In the genomic region with DNA sequence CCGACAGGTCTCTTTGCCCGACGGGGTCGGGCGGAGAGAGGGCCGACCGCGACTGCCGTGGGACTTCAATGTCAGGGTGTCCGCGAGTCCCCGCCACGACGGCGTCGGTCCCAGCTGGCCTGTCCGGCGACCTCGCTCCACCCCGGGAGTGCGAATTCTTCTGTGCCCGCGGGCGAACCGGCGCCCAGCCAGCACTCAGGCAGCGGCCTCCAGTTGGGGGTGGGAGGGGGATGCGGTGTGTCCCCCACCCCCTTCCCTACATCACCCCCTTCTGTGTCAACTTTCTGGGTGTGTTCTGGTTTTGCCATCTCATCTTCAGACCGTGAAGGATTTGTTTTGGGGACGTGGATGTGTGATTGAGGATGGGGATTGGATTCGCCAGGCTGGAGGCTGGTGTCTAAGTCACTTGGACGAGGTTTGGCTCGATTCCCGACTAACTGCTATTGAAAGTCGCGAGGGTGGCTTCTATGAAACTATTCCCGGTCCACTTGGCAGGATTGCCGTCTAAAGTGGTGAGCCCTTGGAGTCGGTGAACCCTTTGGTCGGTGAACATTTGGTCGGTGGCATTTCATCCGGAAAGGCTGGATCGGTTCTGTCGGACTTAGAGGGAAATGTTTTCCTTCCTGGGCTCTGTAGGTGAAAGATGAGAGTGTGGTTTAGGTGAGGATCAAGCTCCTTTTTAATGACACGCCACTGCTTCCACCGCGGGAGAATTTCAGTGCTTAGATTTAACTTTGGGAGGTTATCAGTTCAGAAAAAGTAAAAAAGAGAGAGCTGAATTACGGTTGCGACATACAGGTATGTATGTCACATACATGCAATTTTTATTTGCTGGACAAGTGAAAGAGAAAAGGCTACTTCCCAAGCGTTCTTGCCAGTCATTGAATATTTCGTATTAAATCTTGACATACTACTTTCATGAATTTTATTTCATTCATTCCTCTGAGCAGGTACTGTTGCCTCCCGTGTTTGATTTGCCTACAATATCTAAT, we compare ENCODE assay signal across 1 cellular context.
TF ChIP-seq lines count a peak whose summit lies in the region.

No MANE protein-coding gene starts in this region.

TF ChIP-seq in GM23338, 12 proteins besides CTCF, POLR2A, EP300 and RAD21 (continued from another document):
- TF ChIP-seq, protein P1, sequence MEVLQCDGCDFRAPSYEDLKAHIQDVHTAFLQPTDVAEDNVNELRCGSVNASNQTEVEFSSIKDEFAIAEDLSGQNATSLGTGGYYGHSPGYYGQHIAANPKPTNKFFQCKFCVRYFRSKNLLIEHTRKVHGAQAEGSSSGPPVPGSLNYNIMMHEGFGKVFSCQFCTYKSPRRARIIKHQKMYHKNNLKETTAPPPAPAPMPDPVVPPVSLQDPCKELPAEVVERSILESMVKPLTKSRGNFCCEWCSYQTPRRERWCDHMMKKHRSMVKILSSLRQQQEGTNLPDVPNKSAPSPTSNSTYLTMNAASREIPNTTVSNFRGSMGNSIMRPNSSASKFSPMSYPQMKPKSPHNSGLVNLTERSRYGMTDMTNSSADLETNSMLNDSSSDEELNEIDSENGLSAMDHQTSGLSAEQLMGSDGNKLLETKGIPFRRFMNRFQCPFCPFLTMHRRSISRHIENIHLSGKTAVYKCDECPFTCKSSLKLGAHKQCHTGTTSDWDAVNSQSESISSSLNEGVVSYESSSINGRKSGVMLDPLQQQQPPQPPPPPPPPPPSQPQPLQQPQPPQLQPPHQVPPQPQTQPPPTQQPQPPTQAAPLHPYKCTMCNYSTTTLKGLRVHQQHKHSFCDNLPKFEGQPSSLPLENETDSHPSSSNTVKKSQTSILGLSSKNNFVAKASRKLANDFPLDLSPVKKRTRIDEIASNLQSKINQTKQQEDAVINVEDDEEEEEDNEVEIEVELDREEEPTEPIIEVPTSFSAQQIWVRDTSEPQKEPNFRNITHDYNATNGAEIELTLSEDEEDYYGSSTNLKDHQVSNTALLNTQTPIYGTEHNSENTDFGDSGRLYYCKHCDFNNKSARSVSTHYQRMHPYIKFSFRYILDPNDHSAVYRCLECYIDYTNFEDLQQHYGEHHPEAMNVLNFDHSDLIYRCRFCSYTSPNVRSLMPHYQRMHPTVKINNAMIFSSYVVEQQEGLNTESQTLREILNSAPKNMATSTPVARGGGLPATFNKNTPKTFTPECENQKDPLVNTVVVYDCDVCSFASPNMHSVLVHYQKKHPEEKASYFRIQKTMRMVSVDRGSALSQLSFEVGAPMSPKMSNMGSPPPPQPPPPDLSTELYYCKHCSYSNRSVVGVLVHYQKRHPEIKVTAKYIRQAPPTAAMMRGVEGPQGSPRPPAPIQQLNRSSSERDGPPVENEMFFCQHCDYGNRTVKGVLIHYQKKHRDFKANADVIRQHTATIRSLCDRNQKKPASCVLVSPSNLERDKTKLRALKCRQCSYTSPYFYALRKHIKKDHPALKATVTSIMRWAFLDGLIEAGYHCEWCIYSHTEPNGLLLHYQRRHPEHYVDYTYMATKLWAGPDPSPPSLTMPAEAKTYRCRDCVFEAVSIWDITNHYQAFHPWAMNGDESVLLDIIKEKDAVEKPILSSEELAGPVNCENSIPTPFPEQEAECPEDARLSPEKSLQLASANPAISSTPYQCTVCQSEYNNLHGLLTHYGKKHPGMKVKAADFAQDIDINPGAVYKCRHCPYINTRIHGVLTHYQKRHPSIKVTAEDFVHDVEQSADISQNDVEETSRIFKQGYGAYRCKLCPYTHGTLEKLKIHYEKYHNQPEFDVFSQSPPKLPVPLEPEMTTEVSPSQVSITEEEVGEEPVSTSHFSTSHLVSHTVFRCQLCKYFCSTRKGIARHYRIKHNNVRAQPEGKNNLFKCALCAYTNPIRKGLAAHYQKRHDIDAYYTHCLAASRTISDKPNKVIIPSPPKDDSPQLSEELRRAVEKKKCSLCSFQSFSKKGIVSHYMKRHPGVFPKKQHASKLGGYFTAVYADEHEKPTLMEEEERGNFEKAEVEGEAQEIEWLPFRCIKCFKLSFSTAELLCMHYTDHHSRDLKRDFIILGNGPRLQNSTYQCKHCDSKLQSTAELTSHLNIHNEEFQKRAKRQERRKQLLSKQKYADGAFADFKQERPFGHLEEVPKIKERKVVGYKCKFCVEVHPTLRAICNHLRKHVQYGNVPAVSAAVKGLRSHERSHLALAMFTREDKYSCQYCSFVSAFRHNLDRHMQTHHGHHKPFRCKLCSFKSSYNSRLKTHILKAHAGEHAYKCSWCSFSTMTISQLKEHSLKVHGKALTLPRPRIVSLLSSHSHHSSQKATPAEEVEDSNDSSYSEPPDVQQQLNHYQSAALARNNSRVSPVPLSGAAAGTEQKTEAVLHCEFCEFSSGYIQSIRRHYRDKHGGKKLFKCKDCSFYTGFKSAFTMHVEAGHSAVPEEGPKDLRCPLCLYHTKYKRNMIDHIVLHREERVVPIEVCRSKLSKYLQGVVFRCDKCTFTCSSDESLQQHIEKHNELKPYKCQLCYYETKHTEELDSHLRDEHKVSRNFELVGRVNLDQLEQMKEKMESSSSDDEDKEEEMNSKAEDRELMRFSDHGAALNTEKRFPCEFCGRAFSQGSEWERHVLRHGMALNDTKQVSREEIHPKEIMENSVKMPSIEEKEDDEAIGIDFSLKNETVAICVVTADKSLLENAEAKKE (CRISPR knock-in tag; IDR thresholded peaks at IDR 0.05) = no peak
- TF ChIP-seq, protein P2, sequence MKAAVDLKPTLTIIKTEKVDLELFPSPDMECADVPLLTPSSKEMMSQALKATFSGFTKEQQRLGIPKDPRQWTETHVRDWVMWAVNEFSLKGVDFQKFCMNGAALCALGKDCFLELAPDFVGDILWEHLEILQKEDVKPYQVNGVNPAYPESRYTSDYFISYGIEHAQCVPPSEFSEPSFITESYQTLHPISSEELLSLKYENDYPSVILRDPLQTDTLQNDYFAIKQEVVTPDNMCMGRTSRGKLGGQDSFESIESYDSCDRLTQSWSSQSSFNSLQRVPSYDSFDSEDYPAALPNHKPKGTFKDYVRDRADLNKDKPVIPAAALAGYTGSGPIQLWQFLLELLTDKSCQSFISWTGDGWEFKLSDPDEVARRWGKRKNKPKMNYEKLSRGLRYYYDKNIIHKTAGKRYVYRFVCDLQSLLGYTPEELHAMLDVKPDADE (IDR thresholded peaks at IDR 0.05) = no peak
- no peak for TF ChIP-seq ZNF331 (CRISPR knock-in tag; IDR thresholded peaks at IDR 0.05; ENCODE audit: low read depth)
